8 cellular contexts compared by ENCODE assay signal in the genomic region with DNA sequence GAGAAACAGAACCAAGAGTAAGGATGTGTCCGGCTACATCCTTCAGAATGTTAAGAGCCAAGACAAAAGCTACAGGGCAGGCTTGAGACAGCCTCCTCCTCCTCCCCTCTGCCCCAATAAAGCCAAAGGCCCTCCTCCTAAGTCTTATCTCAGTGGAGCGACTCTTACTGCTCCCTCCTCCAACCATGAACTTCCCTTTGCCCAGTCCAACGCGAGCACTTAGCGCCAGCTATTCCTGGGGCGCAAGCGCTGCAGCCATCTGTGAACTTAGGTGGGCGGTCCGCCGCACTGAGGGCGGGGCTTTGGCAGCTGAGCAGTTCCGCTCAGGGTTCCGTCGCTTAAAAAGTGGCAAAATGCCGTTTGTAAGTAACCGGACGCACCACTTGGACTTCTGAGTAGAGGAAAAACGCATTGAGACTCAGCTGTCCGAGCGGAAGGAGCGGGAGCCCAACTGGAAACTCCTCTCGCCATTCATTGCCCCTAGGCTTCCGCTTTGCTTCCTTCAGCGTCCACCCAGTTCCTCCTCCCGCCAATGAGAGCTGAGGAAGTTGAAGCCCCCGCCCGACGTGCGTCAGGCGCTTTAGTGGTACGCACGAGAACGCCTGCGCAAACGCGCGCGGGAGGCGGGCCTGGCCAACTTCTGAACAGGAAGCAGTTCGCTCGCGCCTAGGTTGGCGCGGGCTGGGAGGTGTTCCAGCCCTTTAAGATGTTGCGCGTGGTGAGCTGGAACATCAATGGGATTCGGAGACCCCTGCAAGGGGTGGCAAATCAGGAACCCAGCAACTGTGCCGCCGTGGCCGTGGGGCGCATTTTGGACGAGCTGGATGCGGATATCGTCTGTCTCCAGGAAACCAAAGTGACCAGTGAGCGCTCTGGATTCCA. TPM values are rescaled to one million over a fixed set of nuclear protein-coding genes. Genes with fewer than 3 reads are reported as not detected.
DNase-seq lines count a peak whose midpoint lies in the region; ATAC-seq and TF ChIP-seq lines count a peak whose summit lies in the region.

A gene with protein sequence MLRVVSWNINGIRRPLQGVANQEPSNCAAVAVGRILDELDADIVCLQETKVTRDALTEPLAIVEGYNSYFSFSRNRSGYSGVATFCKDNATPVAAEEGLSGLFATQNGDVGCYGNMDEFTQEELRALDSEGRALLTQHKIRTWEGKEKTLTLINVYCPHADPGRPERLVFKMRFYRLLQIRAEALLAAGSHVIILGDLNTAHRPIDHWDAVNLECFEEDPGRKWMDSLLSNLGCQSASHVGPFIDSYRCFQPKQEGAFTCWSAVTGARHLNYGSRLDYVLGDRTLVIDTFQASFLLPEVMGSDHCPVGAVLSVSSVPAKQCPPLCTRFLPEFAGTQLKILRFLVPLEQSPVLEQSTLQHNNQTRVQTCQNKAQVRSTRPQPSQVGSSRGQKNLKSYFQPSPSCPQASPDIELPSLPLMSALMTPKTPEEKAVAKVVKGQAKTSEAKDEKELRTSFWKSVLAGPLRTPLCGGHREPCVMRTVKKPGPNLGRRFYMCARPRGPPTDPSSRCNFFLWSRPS (plus strand): TSS at position 647 of the 882 bp plus-strand sequence. CDS start 60 bp downstream, at position 707.

- peaks cover 31% of the 10 kb centered on the region for H3K4me1 Mint-ChIP-seq in activated naive CD4-positive, alpha-beta T cell treated with anti-CD3 and anti-CD28 coated beads, Interleukin-2, amount 50 U/mL, for 24 hours

- no peaks in the 10 kb centered on the region for H3K27me3 Mint-ChIP-seq in activated naive CD4-positive, alpha-beta T cell treated with anti-CD3 and anti-CD28 coated beads, Interleukin-2, amount 50 U/mL, for 24 hours

- peak within 1 kb of the TSS; percentile 91 for H3K4me3 Mint-ChIP-seq in activated naive CD4-positive, alpha-beta T cell treated with anti-CD3 and anti-CD28 coated beads, Interleukin-2, amount 50 U/mL, for 24 hours

- no peaks in the 10 kb centered on the region for H3K27me3 ChIP-seq in GM06990 (replicated peaks; ENCODE audit: control insufficient read depth, insufficient read depth, low read length)

- no peaks in the 10 kb centered on the region for H3K9me3 Mint-ChIP-seq in activated naive CD4-positive, alpha-beta T cell treated with anti-CD3 and anti-CD28 coated beads, Interleukin-2, amount 50 U/mL, for 24 hours

- DNase-seq in GM06990 (ENCODE audit: extremely low read depth, insufficient read length) (peak; percentile 91), NCI-H1092 (lab: John Stamatoyannopoulos, UW) (peak; percentile 88), globus pallidus (ENCODE audit: low spot score) (peak; percentile 91), nucleus accumbens (lab: John Stamatoyannopoulos, UW) (peak; percentile 10 to 93 (median 82))

- no peak for TF ChIP-seq CTCF in GM06990 (IDR thresholded peaks at IDR 0.05; ENCODE audit: insufficient read depth, low read length, poor library complexity, severe bottlenecking)

- peak within 1 kb of the TSS; percentile 97 for H3K27ac Mint-ChIP-seq in activated naive CD4-positive, alpha-beta T cell treated with anti-CD3 and anti-CD28 coated beads, Interleukin-2, amount 50 U/mL, for 24 hours

- H3K36me3 ChIP-seq in GM06990 (ENCODE audit: control insufficient read depth, insufficient read depth, low read length) = peaks cover 6% of the 10 kb centered on the region

- H3K36me3 Mint-ChIP-seq in activated naive CD4-positive, alpha-beta T cell treated with anti-CD3 and anti-CD28 coated beads, Interleukin-2, amount 50 U/mL, for 24 hours = peaks cover 7% of the 10 kb centered on the region

- H3K4me3 ChIP-seq in GM06990 (replicated peaks; ENCODE audit: low read depth, low read length) = peak within 1 kb of the TSS; percentile 80

- H3K27ac ChIP-seq in temporal lobe (ENCODE audit: low read depth, low read length) = peak within 1 kb of the TSS; percentile 52

- peak; percentile 92 for ATAC-seq in HG02588 (IDR thresholded peaks at IDR 0.05; ENCODE audit: unreplicated experiment)
- peak; percentile 97 for ATAC-seq in SK-N-SH treated with all-trans-retinoic acid at 6 μM for 48 hours

TF ChIP-seq in SK-N-SH treated with all-trans-retinoic acid at 6 μM for 48 hours, 23 proteins besides CTCF, POLR2A, EP300 and RAD21:
- TF ChIP-seq ESRRG (CRISPR knock-in tag; IDR thresholded peaks at IDR 0.05) = no peak
- TF ChIP-seq ZFP30 (CRISPR knock-in tag; IDR thresholded peaks at IDR 0.05) = no peak
- TF ChIP-seq ZNF8 (CRISPR knock-in tag; IDR thresholded peaks at IDR 0.05) = no peak
- TF ChIP-seq ZNF565 (CRISPR knock-in tag; conservative IDR thresholded peaks at IDR 0.05; ENCODE audit: low read depth) = no peak
- TF ChIP-seq OSR1 (CRISPR knock-in tag; IDR thresholded peaks at IDR 0.05) = no peak
- no peak for TF ChIP-seq GLIS3 (CRISPR knock-in tag; IDR thresholded peaks at IDR 0.05)
- no peak for TF ChIP-seq BACH2 (CRISPR knock-in tag; IDR thresholded peaks at IDR 0.05; ENCODE audit: borderline replicate concordance)
- no peak for TF ChIP-seq RARB (CRISPR knock-in tag; IDR thresholded peaks at IDR 0.05)
- TF ChIP-seq TCF4 (CRISPR knock-in tag; IDR thresholded peaks at IDR 0.05; ENCODE audit: borderline replicate concordance) = no peak
- no peak for TF ChIP-seq ARNTL (CRISPR knock-in tag; IDR thresholded peaks at IDR 0.05; ENCODE audit: borderline replicate concordance, low read depth)
- TF ChIP-seq, protein P1, sequence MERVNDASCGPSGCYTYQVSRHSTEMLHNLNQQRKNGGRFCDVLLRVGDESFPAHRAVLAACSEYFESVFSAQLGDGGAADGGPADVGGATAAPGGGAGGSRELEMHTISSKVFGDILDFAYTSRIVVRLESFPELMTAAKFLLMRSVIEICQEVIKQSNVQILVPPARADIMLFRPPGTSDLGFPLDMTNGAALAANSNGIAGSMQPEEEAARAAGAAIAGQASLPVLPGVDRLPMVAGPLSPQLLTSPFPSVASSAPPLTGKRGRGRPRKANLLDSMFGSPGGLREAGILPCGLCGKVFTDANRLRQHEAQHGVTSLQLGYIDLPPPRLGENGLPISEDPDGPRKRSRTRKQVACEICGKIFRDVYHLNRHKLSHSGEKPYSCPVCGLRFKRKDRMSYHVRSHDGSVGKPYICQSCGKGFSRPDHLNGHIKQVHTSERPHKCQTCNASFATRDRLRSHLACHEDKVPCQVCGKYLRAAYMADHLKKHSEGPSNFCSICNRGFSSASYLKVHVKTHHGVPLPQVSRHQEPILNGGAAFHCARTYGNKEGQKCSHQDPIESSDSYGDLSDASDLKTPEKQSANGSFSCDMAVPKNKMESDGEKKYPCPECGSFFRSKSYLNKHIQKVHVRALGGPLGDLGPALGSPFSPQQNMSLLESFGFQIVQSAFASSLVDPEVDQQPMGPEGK (CRISPR knock-in tag; IDR thresholded peaks at IDR 0.05; ENCODE audit: borderline replicate concordance) = no peak

RNA-seq across cellular contexts. Expression of the gene that starts here (rescaled TPM):
- total RNA-seq in temporal lobe = 1.7 TPM

Comparison
In these comparisons a context has a peak if more than half of its experiments do, and no peak if none do; other contexts are left out.
1. Peak in every context shown above with its lines: DNase-seq, ATAC-seq, H3K4me3 ChIP-seq and H3K27ac ChIP-seq.